19 cellular contexts compared by ENCODE assay signal in genomic region chr1:67436511-67437057, GRCh38.
"Had no signal": no experiment of that assay in that cellular context is flagged by ENCODE, and none has a peak within 500 bp of the region (broad histone marks: within the 10 kb centered on the region; RNA-seq: fewer than 3 reads in every experiment).

No MANE protein-coding gene starts in this region.

- H3K9me3 Mint-ChIP-seq: naive B cell; nephron progenitor cell; stimulated activated memory B cell treated with anti-CD40 and anti-IgM and Interleukin-4, amounts not matched to agents 10 μg/mL and 1 μg/mL and 100 μg/mL, for 72 hours; stimulated activated naive CD8-positive, alpha-beta T cell treated with anti-CD3 and anti-CD28 coated beads, Interleukin-15, Interleukin-2, amounts not matched to agents 100 ng/mL and 50 ng/mL, for 24 hours had no signal

- H3K36me3 Mint-ChIP-seq: naive B cell; stimulated activated memory B cell treated with anti-CD40 and anti-IgM and Interleukin-4, amounts not matched to agents 10 μg/mL and 1 μg/mL and 100 μg/mL, for 72 hours had no signal

- H3K27ac ChIP-seq: dorsolateral prefrontal cortex, heart left ventricle, spleen, tibial nerve, upper lobe of right lung, vagina had no signal

- H3K27me3 Mint-ChIP-seq: stimulated activated memory B cell treated with anti-CD40 and anti-IgM and Interleukin-4, amounts not matched to agents 10 μg/mL and 1 μg/mL and 100 μg/mL, for 72 hours; stimulated activated naive CD8-positive, alpha-beta T cell treated with anti-CD3 and anti-CD28 coated beads, Interleukin-15, Interleukin-2, amounts not matched to agents 100 ng/mL and 50 ng/mL, for 24 hours had no signal

- H3K36me3 ChIP-seq: heart left ventricle, spleen, tibial nerve, upper lobe of right lung, vagina had no signal

- H3K4me3 ChIP-seq: dorsolateral prefrontal cortex, heart left ventricle, spleen, tibial nerve, upper lobe of right lung, vagina had no signal

- H3K27me3 ChIP-seq: dorsolateral prefrontal cortex, heart left ventricle, spleen, tibial nerve, upper lobe of right lung, vagina had no signal

- H3K9me3 ChIP-seq: heart left ventricle, spleen, tibial nerve, upper lobe of right lung, vagina had no signal

- DNase-seq: dorsolateral prefrontal cortex; effector CD8-positive, alpha-beta T cell; heart left ventricle; hypothalamus; kidney glomerular epithelial cell; mesendoderm; naive B cell; nephron progenitor cell; posterior cingulate gyrus; spleen; stimulated activated CD4-positive, alpha-beta T cell treated with anti-CD3 and anti-CD28 coated beads, Interleukin-15, amount 100 ng/mL, for 24 hours; stimulated activated CD4-positive, alpha-beta T cell treated with anti-CD3 and anti-CD28 coated beads, Interleukin-1b, Interleukin-23, amount 100 ng/mL, for 48 hours; stimulated activated CD4-positive, alpha-beta T cell treated with anti-CD3 and anti-CD28 coated beads, Interleukin-4, amount 100 ng/mL, for 24 hours; upper lobe of right lung had no signal

- ATAC-seq: heart left ventricle; sciatic nerve; stimulated activated memory B cell treated with anti-CD40 and anti-IgM and Interleukin-4, amounts not matched to agents 10 μg/mL and 1 μg/mL and 100 μg/mL, for 72 hours; upper lobe of right lung had no signal

- H3K4me3 Mint-ChIP-seq: naive B cell; nephron progenitor cell; stimulated activated memory B cell treated with anti-CD40 and anti-IgM and Interleukin-4, amounts not matched to agents 10 μg/mL and 1 μg/mL and 100 μg/mL, for 72 hours; stimulated activated naive CD8-positive, alpha-beta T cell treated with anti-CD3 and anti-CD28 coated beads, Interleukin-15, Interleukin-2, amounts not matched to agents 100 ng/mL and 50 ng/mL, for 24 hours had no signal

- H3K27ac Mint-ChIP-seq: nephron progenitor cell; stimulated activated memory B cell treated with anti-CD40 and anti-IgM and Interleukin-4, amounts not matched to agents 10 μg/mL and 1 μg/mL and 100 μg/mL, for 72 hours; stimulated activated naive CD8-positive, alpha-beta T cell treated with anti-CD3 and anti-CD28 coated beads, Interleukin-15, Interleukin-2, amounts not matched to agents 100 ng/mL and 50 ng/mL, for 24 hours had no signal
